26 cellular contexts compared by ENCODE assay signal in the genomic region with DNA sequence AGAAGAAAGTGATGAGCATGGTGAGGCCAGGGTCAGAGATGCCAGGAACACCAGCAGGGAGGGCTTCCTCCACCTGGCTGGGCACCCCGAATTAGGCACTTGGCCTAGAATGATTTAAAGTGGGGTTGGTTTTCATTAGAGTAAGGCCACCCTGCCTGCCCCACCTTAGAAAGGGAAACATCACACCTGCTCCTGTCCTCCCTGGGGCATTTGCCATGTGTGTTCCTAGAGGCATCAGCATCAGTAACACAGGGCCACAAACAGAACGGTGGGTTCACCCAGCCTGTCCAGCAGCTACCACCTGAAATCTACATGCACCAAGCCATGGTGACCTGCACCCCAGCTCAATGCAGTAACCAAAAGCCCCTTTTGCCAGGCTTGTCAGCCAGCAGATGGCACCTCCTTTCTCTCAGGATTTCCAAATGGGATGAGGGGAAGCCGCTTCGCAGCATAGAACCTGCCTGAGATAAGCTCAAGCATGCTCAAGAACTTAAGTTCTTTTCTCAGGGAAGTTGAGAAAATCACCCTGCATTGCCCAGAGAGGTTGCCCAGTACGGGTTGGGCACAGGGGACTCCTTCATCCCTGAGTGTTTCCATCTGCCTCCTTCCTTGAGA.
DNase-seq lines count a peak whose midpoint lies in the region; ATAC-seq, FAIRE-seq and TF ChIP-seq lines count a peak whose summit lies in the region.
"Had no signal": no experiment of that assay in that cellular context is flagged by ENCODE, and none has a peak within 500 bp of the region (broad histone marks: within the 10 kb centered on the region; RNA-seq: fewer than 3 reads in every experiment).

No MANE protein-coding gene starts in this region.

- no peaks in the 10 kb centered on the region for H3K9me3 ChIP-seq in neural progenitor cell (ENCODE audit: low read depth)
- H3K9me3 ChIP-seq: mucosa of descending colon, testis had no signal

- H3K27me3 ChIP-seq in neural progenitor cell, result no peaks in the 10 kb centered on the region
- H3K27me3 ChIP-seq: testis had no signal

- DNase-seq in D341Med (ENCODE audit: low spot score) (peak; percentile 53), HTR-8/SVneo (ENCODE audit: insufficient read length, low spot score) (peak; percentile 60), coronary artery (ENCODE audit: low spot score) (no peak), neural progenitor cell (ENCODE audit: low spot score) (no peak), SW480 (ENCODE audit: low spot score) (no peak), NCI-H345 treated with DMSO at 0.1 percent for 48 hours (lab: John Stamatoyannopoulos, UW; ENCODE audit: unreplicated experiment) (no peak)
- DNase-seq: activated CD8-positive, alpha-beta memory T cell treated with anti-CD3 and anti-CD28 coated beads, Interleukin-2, amount 50 U/mL, for 48 hours; activated naive CD8-positive, alpha-beta T cell treated with anti-CD3 and anti-CD28 coated beads, Interleukin-2, amount 10 ng/mL, durations not matched to agents 7 days and 5 days; CD8-positive, alpha-beta T cell; cortex of kidney; DMS79 treated with DMSO at 0.1 percent for 48 hours; HFFc6; mucosa of descending colon; NCI-H1092; NCI-H2029 treated with DMSO at 0.1 percent for 48 hours; NCI-H345; retina; stimulated activated CD4-positive, alpha-beta T cell treated with anti-CD3 and anti-CD28 coated beads, Interleukin-2, amount 100 ng/mL, for 48 hours; stimulated activated naive B cell treated with anti-CD40 and anti-IgM and Interleukin-4, amounts not matched to agents 10 μg/mL and 1 μg/mL and 100 μg/mL, for 72 hours; testis had no signal

- H3K4me3 ChIP-seq in coronary artery, result no peak overlapping the region
- no peak overlapping the region for H3K4me3 ChIP-seq in neural progenitor cell
- H3K4me3 ChIP-seq: GM12878, mucosa of descending colon, testis had no signal

- H3K36me3 ChIP-seq in neural progenitor cell, result no peaks in the 10 kb centered on the region

- no peak overlapping the region for H3K9ac ChIP-seq in neural progenitor cell

- peak; percentile 94 for FAIRE-seq in HTR-8/SVneo (lab: Jason Lieb, UNC)
- FAIRE-seq: GM12878, RCC 7860 had no signal

- no peak overlapping the region for H3K4me3 Mint-ChIP-seq in neural progenitor cell
- H3K4me3 Mint-ChIP-seq: activated naive CD8-positive, alpha-beta T cell treated with anti-CD3 and anti-CD28 coated beads, Interleukin-2, amount 10 ng/mL, durations not matched to agents 7 days and 5 days; CD8-positive, alpha-beta T cell; HFFc6; stimulated activated naive B cell treated with anti-CD40 and anti-IgM and Interleukin-4, amounts not matched to agents 10 μg/mL and 1 μg/mL and 100 μg/mL, for 72 hours; T-helper 2 cell treated with Interferon-gamma antibody and Interleukin-4, amounts not matched to agents 5 μg/mL and 100 μg/mL, for 36 hours had no signal

- H3K4me2 ChIP-seq in neural progenitor cell, result no peak overlapping the region

- no peaks in the 10 kb centered on the region for H3K79me2 ChIP-seq in neural progenitor cell (ENCODE audit: low read depth)

- H3K4me1 ChIP-seq in neural progenitor cell, result peaks cover 20% of the 10 kb centered on the region

- H3K27ac ChIP-seq in coronary artery (peak overlapping the region; percentile 11 to 78), neural progenitor cell (no peak overlapping the region)
- H3K27ac ChIP-seq: testis, VCaP had no signal

- no peak for TF ChIP-seq CTCF in coronary artery (IDR thresholded peaks at IDR 0.05)
- TF ChIP-seq CTCF in neural progenitor cell (IDR thresholded peaks at IDR 0.05), result peak; percentile 5

- no peak overlapping the region for H2AFZ ChIP-seq in neural progenitor cell (replicated peaks)

- H3K27ac Mint-ChIP-seq in neural progenitor cell, result no peak overlapping the region
- H3K27ac Mint-ChIP-seq: activated naive CD8-positive, alpha-beta T cell treated with anti-CD3 and anti-CD28 coated beads, Interleukin-2, amount 10 ng/mL, durations not matched to agents 7 days and 5 days; activated T-helper 2 cell treated with anti-CD3 and anti-CD28 coated beads, Interferon-gamma antibody, Interleukin-2, Interleukin-4, amounts not matched to agents 10 μg/mL and 5 μg/mL and 100 μg/mL, durations not matched to agents 14 hours and 24 hours and 36 hours; CD8-positive, alpha-beta T cell; HFFc6; stimulated activated naive B cell treated with anti-CD40 and anti-IgM and Interleukin-4, amounts not matched to agents 10 μg/mL and 1 μg/mL and 100 μg/mL, for 72 hours; T-helper 2 cell treated with Interferon-gamma antibody and Interleukin-4, amounts not matched to agents 5 μg/mL and 100 μg/mL, for 36 hours had no signal

- H3K27me3 Mint-ChIP-seq in neural progenitor cell (ENCODE audit: insufficient read depth, low read depth), result no peaks in the 10 kb centered on the region

- H3K9me3 Mint-ChIP-seq in neural progenitor cell, result no peaks in the 10 kb centered on the region
- H3K9me3 Mint-ChIP-seq: activated naive CD8-positive, alpha-beta T cell treated with anti-CD3 and anti-CD28 coated beads, Interleukin-2, amount 10 ng/mL, durations not matched to agents 7 days and 5 days; activated T-helper 2 cell treated with anti-CD3 and anti-CD28 coated beads, Interferon-gamma antibody, Interleukin-2, Interleukin-4, amounts not matched to agents 10 μg/mL and 5 μg/mL and 100 μg/mL, durations not matched to agents 14 hours and 24 hours and 36 hours; CD8-positive, alpha-beta T cell; HFFc6; stimulated activated naive B cell treated with anti-CD40 and anti-IgM and Interleukin-4, amounts not matched to agents 10 μg/mL and 1 μg/mL and 100 μg/mL, for 72 hours; T-helper 2 cell treated with Interferon-gamma antibody and Interleukin-4, amounts not matched to agents 5 μg/mL and 100 μg/mL, for 36 hours had no signal

- H3K4me1 Mint-ChIP-seq in neural progenitor cell, result peaks cover 18% of the 10 kb centered on the region

- no peaks in the 10 kb centered on the region for H3K36me3 Mint-ChIP-seq in neural progenitor cell
- H3K36me3 Mint-ChIP-seq: activated naive CD8-positive, alpha-beta T cell treated with anti-CD3 and anti-CD28 coated beads, Interleukin-2, amount 10 ng/mL, durations not matched to agents 7 days and 5 days; CD8-positive, alpha-beta T cell; stimulated activated naive B cell treated with anti-CD40 and anti-IgM and Interleukin-4, amounts not matched to agents 10 μg/mL and 1 μg/mL and 100 μg/mL, for 72 hours had no signal

- ATAC-seq in HG02623 (IDR thresholded peaks at IDR 0.05; ENCODE audit: unreplicated experiment), result no peak
- ATAC-seq: CD8-positive, alpha-beta T cell; GM12878; stimulated activated naive B cell treated with anti-CD40 and anti-IgM and Interleukin-4, amounts not matched to agents 10 μg/mL and 1 μg/mL and 100 μg/mL, for 72 hours had no signal

- no peaks in the 10 kb centered on the region for H3F3A ChIP-seq in neural progenitor cell (ENCODE audit: low read depth)

- H4K20me1 ChIP-seq in neural progenitor cell (ENCODE audit: low read depth), result no peaks in the 10 kb centered on the region

Comparison
In these comparisons a context has a peak if more than half of its experiments do, and no peak if none do; other contexts are left out.
1. DNase-seq: peak in D341Med (single experiment) and HTR-8/SVneo (single experiment); none in coronary artery (single experiment), neural progenitor cell (single experiment), SW480 (single experiment) and NCI-H345 treated with DMSO at 0.1 percent for 48 hours (single experiment).